1 cellular context compared by ENCODE assay signal in genomic region chr3:120908030-120908802, GRCh38.
TF ChIP-seq lines count a peak whose summit lies in the region.

STXBP5L (plus strand) TSS chr3:120908205; CDS start chr3:120909579, 1,374 bp downstream.

TF ChIP-seq in HepG2, 621 proteins besides CTCF, POLR2A, EP300 and RAD21 (continued from another document and continues in another):
- TF ChIP-seq ZNF567 (CRISPR knock-in tag; IDR thresholded peaks at IDR 0.05; ENCODE audit: borderline replicate concordance), result no peak
- 0 out of 2 replicates have a peak, but pooled peaks have one; percentile 11 for TF ChIP-seq PCBP1 (IDR thresholded peaks at IDR 0.05; ENCODE audit: borderline replicate concordance, low read depth, low read length)
- TF ChIP-seq ZNF414 (CRISPR knock-in tag; IDR thresholded peaks at IDR 0.05), result no peak
- TF ChIP-seq MYPOP (CRISPR knock-in tag; IDR thresholded peaks at IDR 0.05), result 0 out of 2 replicates have a peak, but pooled peaks have one; percentile 45
- no peak for TF ChIP-seq SOX6 (IDR thresholded peaks at IDR 0.05)
- TF ChIP-seq SOX6 (CRISPR knock-in tag; IDR thresholded peaks at IDR 0.05), result no peak
- TF ChIP-seq ARNTL (CRISPR knock-in tag; IDR thresholded peaks at IDR 0.05), result 0 out of 2 replicates have a peak, but pooled peaks have one; percentile 27
- TF ChIP-seq FOXC1 (CRISPR knock-in tag; IDR thresholded peaks at IDR 0.05; ENCODE audit: borderline replicate concordance), result 0 out of 2 replicates have a peak, but pooled peaks have one; percentile 52
- TF ChIP-seq ZNF652 (CRISPR knock-in tag; IDR thresholded peaks at IDR 0.05; ENCODE audit: borderline replicate concordance, low read depth), result no peak
- TF ChIP-seq MEIS2 (CRISPR knock-in tag; IDR thresholded peaks at IDR 0.05), result peak; percentile 30; the same call in 1 of the 2 replicates
- TF ChIP-seq ZBTB14 (CRISPR knock-in tag; IDR thresholded peaks at IDR 0.05), result 0 out of 2 replicates have a peak, but pooled peaks have one; percentile 25
- peak; percentile 61; the same call in 1 of the 2 replicates for TF ChIP-seq SALL1 (CRISPR knock-in tag; IDR thresholded peaks at IDR 0.05)
- TF ChIP-seq ZBTB7B (CRISPR knock-in tag; IDR thresholded peaks at IDR 0.05), result peak; percentile 38; the same call in 1 of the 2 replicates
- TF ChIP-seq ZFX (CRISPR knock-in tag; IDR thresholded peaks at IDR 0.05; ENCODE audit: low read depth), result peak; percentile 47; the same call in 1 of the 2 replicates
- TF ChIP-seq ARID4A (CRISPR knock-in tag; IDR thresholded peaks at IDR 0.05; ENCODE audit: borderline replicate concordance), result peak; percentile 60; the same call in 1 of the 2 replicates
- TF ChIP-seq MXD4 (CRISPR knock-in tag; IDR thresholded peaks at IDR 0.05), result peak; percentile 34; the same call in 1 of the 2 replicates
- peak; percentile 67; the same call in 1 of the 2 replicates for TF ChIP-seq ZNF563 (CRISPR knock-in tag; IDR thresholded peaks at IDR 0.05)
- TF ChIP-seq ZIK1 (CRISPR knock-in tag; IDR thresholded peaks at IDR 0.05; ENCODE audit: borderline replicate concordance, low read depth), result 0 out of 2 replicates have a peak, but pooled peaks have one; percentile 35
- 0 out of 2 replicates have a peak, but pooled peaks have one; percentile 47 for TF ChIP-seq SRY (CRISPR knock-in tag; IDR thresholded peaks at IDR 0.05)
- TF ChIP-seq ZFP62 (CRISPR knock-in tag; IDR thresholded peaks at IDR 0.05), result no peak
- TF ChIP-seq ZNF501 (CRISPR knock-in tag; IDR thresholded peaks at IDR 0.05), result peak; percentile 41; the same call in 1 of the 2 replicates
- no peak for TF ChIP-seq MNT (IDR thresholded peaks at IDR 0.05)
- no peak for TF ChIP-seq MTA3 (CRISPR knock-in tag; IDR thresholded peaks at IDR 0.05)
- no peak for TF ChIP-seq ZXDC (CRISPR knock-in tag; IDR thresholded peaks at IDR 0.05)
- 0 out of 2 replicates have a peak, but pooled peaks have one; percentile 65 for TF ChIP-seq HOXA5 (CRISPR knock-in tag; IDR thresholded peaks at IDR 0.05)
- peak; percentile 68 for TF ChIP-seq UBTF (CRISPR knock-in tag; IDR thresholded peaks at IDR 0.05)
- no peak for TF ChIP-seq ZFP36L1 (CRISPR knock-in tag; IDR thresholded peaks at IDR 0.05)
- TF ChIP-seq ZSCAN25 (CRISPR knock-in tag; IDR thresholded peaks at IDR 0.05), result 0 out of 2 replicates have a peak, but pooled peaks have one; percentile 46
- peak; percentile 76 for TF ChIP-seq SP4 (CRISPR knock-in tag; IDR thresholded peaks at IDR 0.05)
- peak; percentile 72; the same call in 1 of the 2 replicates for TF ChIP-seq ZNF646 (CRISPR knock-in tag; IDR thresholded peaks at IDR 0.05)
- no peak for TF ChIP-seq ZSCAN9 (CRISPR knock-in tag; IDR thresholded peaks at IDR 0.05; ENCODE audit: borderline replicate concordance)
- TF ChIP-seq ZNF556 (CRISPR knock-in tag; IDR thresholded peaks at IDR 0.05; ENCODE audit: borderline replicate concordance), result no peak
- 0 out of 2 replicates have a peak, but pooled peaks have one; percentile 61 for TF ChIP-seq ZNF704 (CRISPR knock-in tag; IDR thresholded peaks at IDR 0.05; ENCODE audit: borderline replicate concordance)
- TF ChIP-seq KAT8 (CRISPR knock-in tag; IDR thresholded peaks at IDR 0.05), result 0 out of 2 replicates have a peak, but pooled peaks have one; percentile 19
- TF ChIP-seq ZNF274 (CRISPR knock-in tag; IDR thresholded peaks at IDR 0.05), result peak; percentile 63; the same call in 1 of the 2 replicates
